ENCODE assay signal across 19 cellular contexts in the genomic region with DNA sequence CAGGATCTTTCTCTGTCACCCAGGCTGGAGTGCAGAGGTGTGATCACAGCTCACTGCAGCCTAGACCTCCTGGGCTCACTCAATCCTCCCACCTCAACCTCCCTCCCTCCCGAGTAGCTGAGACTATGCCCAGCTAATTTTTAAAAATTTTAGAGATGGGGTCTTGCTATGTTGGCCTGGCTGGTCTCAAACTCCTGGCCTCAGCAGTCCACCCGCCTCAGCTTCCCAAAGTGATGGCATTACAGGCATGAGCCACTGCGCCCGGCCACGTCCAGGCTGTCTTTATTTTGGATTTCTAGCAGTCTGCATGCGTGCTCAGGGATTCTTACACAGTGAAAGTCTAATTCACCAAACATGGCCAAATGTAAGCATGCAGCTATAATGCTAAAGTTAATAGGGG. TPM values are rescaled to one million over a fixed set of nuclear protein-coding genes. Genes with fewer than 3 reads are reported as not detected.
DNase-seq lines count a peak whose midpoint lies in the region; ATAC-seq, FAIRE-seq and TF ChIP-seq lines count a peak whose summit lies in the region.
"Had no signal": no experiment of that assay in that cellular context is flagged by ENCODE, and none has a peak within 500 bp of the region (broad histone marks: within the 10 kb centered on the region; RNA-seq: fewer than 3 reads in every experiment).

No MANE protein-coding gene starts in this region.

- WGBS in K562 (ENCODE audit: insufficient coverage, low coverage, missing lambda C conversion rate): 81% methylated on average over 6 of the region's 6 CpGs

- H3K9ac ChIP-seq in K562 (ENCODE audit: insufficient read depth in 1 of 2, low read depth in 2 of 2, low read length in 2 of 2): no peak overlapping the region
- H3K9ac ChIP-seq: BLaER1 had no signal

- H3K27ac ChIP-seq in HEK293 (ENCODE audit: extremely low read depth, low read depth, low read length) (no peak overlapping the region), K562 (ENCODE audit: extremely low read depth, low read depth, low read length) (no peak overlapping the region)
- H3K27ac ChIP-seq: BLaER1 had no signal

- no peak for TF ChIP-seq EP300 in K562 (IDR thresholded peaks at IDR 0.05; ENCODE audit: low read length)

- TF ChIP-seq RAD21 in K562 (CRISPR knock-in tag; conservative IDR thresholded peaks at IDR 0.05 in 1 of 2, IDR thresholded peaks at IDR 0.05 in 1 of 2): no peak

- H3K4me3 ChIP-seq in HEK293 (ENCODE audit: low read depth, low read length): no peak overlapping the region
- H3K4me3 ChIP-seq in K562: no peak overlapping the region
- H3K4me3 ChIP-seq: BLaER1 had no signal

- POLR2A ChIA-PET in HEK293 (lab: Yijun Ruan, JAX): no interaction called here
- POLR2A ChIA-PET in K562 (lab: Yijun Ruan, JAX): interaction anchor here (0.6 to 1.5 kb wide), 2 partner anchors 9 to 132 kb away, joined by 3 read pairs; a partner anchor contains a TSS

- FAIRE-seq in K562 (lab: Jason Lieb, UNC): no peak
- FAIRE-seq: A204.1, D721Med, G401.6 had no signal

- peaks cover 5% of the 10 kb centered on the region for H3K9me1 ChIP-seq in K562 (ENCODE audit: control insufficient read depth, insufficient read depth, low read length)

- H4K20me1 ChIP-seq in K562 (replicated peaks; ENCODE audit: control insufficient read depth, insufficient read depth, low read length): no peaks in the 10 kb centered on the region; the same call in 1 of the 2 replicates
- H4K20me1 ChIP-seq: BLaER1 had no signal

- CTCF ChIA-PET in HEK293 (lab: Yijun Ruan, JAX): interaction anchor here (0.6 to 1.5 kb wide), 2 partner anchors 107 to 129 kb away, joined by 4 to 6 read pairs; no protein-coding TSS in a partner anchor
- CTCF ChIA-PET in K562 (lab: Yijun Ruan, JAX; ENCODE audit: low intra/inter-chr PET ratio): no interaction called here

- in situ Hi-C loops in K562 (cut with MboI): loop anchor here (10.0 kb wide), 1 partner anchor 598 kb away; no protein-coding TSS in a partner anchor

- TF ChIP-seq CTCF in HEK293 (tag by site-specific recombination; IDR thresholded peaks at IDR 0.05): no peak
- TF ChIP-seq CTCF in K562 (IDR thresholded peaks at IDR 0.05 in 2 of 3, conservative IDR thresholded peaks at IDR 0.05 in 1 of 3; ENCODE audit: insufficient read depth in 2 of 3, low read depth in 1 of 3, low read length in 3 of 3): no peak

- TF ChIP-seq POLR2A in K562 (conservative IDR thresholded peaks at IDR 0.05): no peak

- H3K9me3 ChIP-seq in HEK293 (ENCODE audit: control insufficient read depth, insufficient read depth, low read depth, low read length): no peaks in the 10 kb centered on the region
- H3K9me3 ChIP-seq in K562 (replicated peaks; ENCODE audit: control insufficient read depth, insufficient read depth, low read depth, low read length): no peaks in the 10 kb centered on the region
- H3K9me3 ChIP-seq: BE2C, Caco-2 had no signal

- intact Hi-C loops in K562 (cut with micrococcal nuclease): no loop called here

- ATAC-seq in K562: no peak
- no peak for ATAC-seq in GM19397 (IDR thresholded peaks at IDR 0.05; ENCODE audit: unreplicated experiment)
- ATAC-seq in GM18519 (IDR thresholded peaks at IDR 0.05; ENCODE audit: low FRiP score, unreplicated experiment): no peak
- ATAC-seq: CD8-positive, alpha-beta T cell had no signal

- H3K36me3 ChIP-seq in HEK293 (ENCODE audit: control insufficient read depth in 2 of 2, insufficient read depth in 1 of 2, low read length in 2 of 2) (peaks cover 0 to 28% of the 10 kb centered on the region in 2 experiments; a peak in 1 of 3 replicates), K562 (ENCODE audit: control insufficient read depth, insufficient read depth, low read length) (peaks cover 76% of the 10 kb centered on the region)
- H3K36me3 ChIP-seq: BE2C had no signal

- H3K27me3 ChIP-seq in K562 (ENCODE audit: control insufficient read depth in 2 of 2, insufficient read depth in 2 of 2, low read length in 2 of 2): no peaks in the 10 kb centered on the region
- H3K27me3 ChIP-seq: BE2C, BLaER1 had no signal

- no peak for DNase-seq in K562 (ENCODE audit: extremely low read depth in 1 of 4, low spot score in 3 of 4)
- no peak for DNase-seq in activated CD4-positive, alpha-beta T cell treated with anti-CD3 and anti-CD28 coated beads, Interleukin-2, amount 50 U/mL, for 1 hour
- DNase-seq: 8988T; ACHN; BE2C; C1 segment of cervical spinal cord; Caco-2; Calu3; CD4-positive, CD25-positive, alpha-beta regulatory T cell; CD8-positive, alpha-beta T cell; DMS79 treated with DMSO at 0.1 percent for 48 hours; GF-D8 had no signal

- no peaks in the 10 kb centered on the region for H3K79me2 ChIP-seq in K562 (ENCODE audit: control insufficient read depth, insufficient read depth, low read length)

- no peaks in the 10 kb centered on the region for H3K4me1 ChIP-seq in HEK293 (ENCODE audit: control insufficient read depth, insufficient read depth, low read length)
- peaks cover 7 to 8% of the 10 kb centered on the region in 2 experiments for H3K4me1 ChIP-seq in K562 (replicated peaks in 1 of 2; ENCODE audit: control insufficient read depth in 2 of 2, insufficient read depth in 2 of 2, low read length in 2 of 2)
- H3K4me1 ChIP-seq: BE2C, Caco-2 had no signal

- H2AFZ ChIP-seq in K562 (ENCODE audit: low read depth, low read length): no peak overlapping the region

- no TSS peak for BruUV-seq in K562 (replicated peaks; lab: Mats Ljungman, UMichigan)

- no peak overlapping the region for H3K4me2 ChIP-seq in K562 (ENCODE audit: insufficient read depth, low read length)
- H3K4me2 ChIP-seq: BLaER1 had no signal

TF ChIP-seq in HEK293, 187 proteins besides CTCF, POLR2A, EP300 and RAD21:
- TF ChIP-seq ZNF121 (tag by site-specific recombination; IDR thresholded peaks at IDR 0.05): peak; percentile 72
- TF ChIP-seq ZNF707 (tag by site-specific recombination; IDR thresholded peaks at IDR 0.05): no peak

TF ChIP-seq in K562, 482 proteins besides CTCF, POLR2A, EP300 and RAD21:
- no peak for TF ChIP-seq MBD2 (IDR thresholded peaks at IDR 0.05; ENCODE audit: borderline replicate concordance, low read depth)
- TF ChIP-seq ZNF121 (CRISPR knock-in tag; conservative IDR thresholded peaks at IDR 0.05): peak; percentile 87

RNA-seq across cellular contexts. Expression of a gene that starts 17.8 kb away (rescaled TPM):
- total RNA-seq in K562 (2011; cell fraction: chromatin; rRNA removed; ENCODE audit: low replicate concordance): 58.8 and 108 TPM in 2 replicates
- total RNA-seq in K562 (2011; cell fraction: nucleolus; rRNA removed): 66.5 and 71.5 TPM in 2 replicates
- 58.5 and 61.2 TPM in 2 replicates for total RNA-seq in K562 (2011; cell fraction: nucleoplasm; rRNA removed)
- total RNA-seq in K562 (2014; rRNA removed) (18.5 and 26.3 TPM in 2 replicates), K562 (2014; rRNA removed; fragmentation: Illumina TruSeq; extraction: Trizol) (12.6 and 18.1 TPM in 2 replicates), K562 (2015; rRNA removed; fragmentation: Illumina TruSeq; extraction: Trizol) (21.0 and 21.2 TPM in 2 replicates), K562 (2021) (31.8 and 34.1 TPM in 2 replicates)
- polyA plus RNA-seq in K562 (2011; rRNA removed) (18.2 and 25.0 TPM in 2 replicates), K562 (2014; fragmentation: Illumina TruSeq; extraction: Trizol) (23.0 and 24.1 TPM in 2 replicates), K562 (2014; fragmentation: Nextera tagmentation; extraction: Ambion mirVana) (under 1 TPM; 0.86 to 0.87 TPM), K562 (2014; rRNA removed) (25.2 and 26.5 TPM in 2 replicates)
- 35.8 and 50.0 TPM in 2 replicates for polyA plus RNA-seq in K562 (2011; cell fraction: cytosol; rRNA removed)
- polyA plus RNA-seq in K562 (2011; cell fraction: nucleus; rRNA removed): 70.2 and 99.8 TPM in 2 replicates
- polyA plus RNA-seq in K562 (2012): 20.5 and 24.5 TPM in 2 replicates
- 19.1 and 29.2 TPM in 2 replicates for polyA minus RNA-seq in K562 (2011; rRNA and poly(A)+ RNA removed)
- polyA minus RNA-seq in K562 (2011; cell fraction: cytosol; rRNA and poly(A)+ RNA removed): 18.6 and 20.4 TPM in 2 replicates
- polyA minus RNA-seq in K562 (2011; cell fraction: nucleus; rRNA and poly(A)+ RNA removed): 27.6 and 36.0 TPM in 2 replicates

RNA-seq across cellular contexts. Expression of a gene that starts 41.3 kb away (rescaled TPM):
- total RNA-seq in K562 (2011; cell fraction: chromatin; rRNA removed; ENCODE audit: low replicate concordance): 26.2 and 43.8 TPM in 2 replicates
- total RNA-seq in K562 (2011; cell fraction: nucleolus; rRNA removed): 42.6 and 46.5 TPM in 2 replicates
- 41.1 and 61.7 TPM in 2 replicates for total RNA-seq in K562 (2011; cell fraction: nucleoplasm; rRNA removed)
- total RNA-seq in K562 (2014; rRNA removed) (7.2 and 9.1 TPM in 2 replicates), K562 (2014; rRNA removed; fragmentation: Illumina TruSeq; extraction: Trizol) (1.3 and 2.4 TPM in 2 replicates), K562 (2015; rRNA removed; fragmentation: Illumina TruSeq; extraction: Trizol) (4.1 and 4.4 TPM in 2 replicates), K562 (2021) (33.1 and 37.4 TPM in 2 replicates)
- polyA plus RNA-seq in K562 (2011; rRNA removed) (5.5 and 7.8 TPM in 2 replicates), K562 (2014; fragmentation: Illumina TruSeq; extraction: Trizol) (31.3 and 33.7 TPM in 2 replicates), K562 (2014; fragmentation: Nextera tagmentation; extraction: Ambion mirVana) (1 to 10 TPM; 5.0 to 6.0 TPM), K562 (2014; rRNA removed) (16.4 and 17.6 TPM in 2 replicates)
- 11.4 and 15.3 TPM in 2 replicates for polyA plus RNA-seq in K562 (2011; cell fraction: cytosol; rRNA removed)
- 8.5 and 11.2 TPM in 2 replicates for polyA plus RNA-seq in K562 (2011; cell fraction: nucleus; rRNA removed)
- polyA plus RNA-seq in K562 (2012): 18.7 and 28.0 TPM in 2 replicates
- polyA minus RNA-seq in K562 (2011; rRNA and poly(A)+ RNA removed): 7.4 and 11.0 TPM in 2 replicates
- 21.5 and 26.5 TPM in 2 replicates for polyA minus RNA-seq in K562 (2011; cell fraction: cytosol; rRNA and poly(A)+ RNA removed)
- 6.9 and 7.3 TPM in 2 replicates for polyA minus RNA-seq in K562 (2011; cell fraction: nucleus; rRNA and poly(A)+ RNA removed)
